In genomic region chr3:99170867-99171517, GRCh38 we compare ENCODE assay signal across 19 cellular contexts.
DNase-seq lines count a peak whose midpoint lies in the region; ATAC-seq and TF ChIP-seq lines count a peak whose summit lies in the region.
"Had no signal": no experiment of that assay in that cellular context is flagged by ENCODE, and none has a peak within 500 bp of the region (broad histone marks: within the 10 kb centered on the region; RNA-seq: fewer than 3 reads in every experiment).

No MANE protein-coding gene starts in this region.

- no peaks in the 10 kb centered on the region for H3K9me3 Mint-ChIP-seq in stimulated activated naive CD8-positive, alpha-beta T cell treated with anti-CD3 and anti-CD28 coated beads, Interleukin-15, amount 100 ng/mL, for 72 hours
- peaks cover 2% of the 10 kb centered on the region for H3K9me3 Mint-ChIP-seq in activated T-cell treated with anti-CD3 and anti-CD28 coated beads, Interleukin-2, amount 50 U/mL, for 24 hours

- no peak overlapping the region for H3K27ac Mint-ChIP-seq in stimulated activated naive CD8-positive, alpha-beta T cell treated with anti-CD3 and anti-CD28 coated beads, Interleukin-15, amount 100 ng/mL, for 72 hours
- no peak overlapping the region for H3K27ac Mint-ChIP-seq in activated T-cell treated with anti-CD3 and anti-CD28 coated beads, Interleukin-2, amount 50 U/mL, for 24 hours
- H3K27ac Mint-ChIP-seq: CD14-positive monocyte; CD4-positive, alpha-beta memory T cell had no signal

- H3K36me3 Mint-ChIP-seq in activated T-cell treated with anti-CD3 and anti-CD28 coated beads, Interleukin-2, amount 50 U/mL, for 24 hours (ENCODE audit: low read depth), result no peaks in the 10 kb centered on the region
- H3K36me3 Mint-ChIP-seq: CD14-positive monocyte; CD4-positive, alpha-beta memory T cell; IgD-negative memory B cell had no signal

- no peaks in the 10 kb centered on the region for H3K27me3 Mint-ChIP-seq in stimulated activated naive CD8-positive, alpha-beta T cell treated with anti-CD3 and anti-CD28 coated beads, Interleukin-15, amount 100 ng/mL, for 72 hours
- no peaks in the 10 kb centered on the region for H3K27me3 Mint-ChIP-seq in activated T-cell treated with anti-CD3 and anti-CD28 coated beads, Interleukin-2, amount 50 U/mL, for 24 hours
- H3K27me3 Mint-ChIP-seq: CD4-positive, alpha-beta memory T cell; IgD-negative memory B cell had no signal

- H3K4me3 ChIP-seq in upper lobe of left lung, result no peak overlapping the region
- H3K4me3 ChIP-seq: A549, BLaER1 had no signal

- H3K27ac ChIP-seq in upper lobe of left lung, result no peak overlapping the region
- H3K27ac ChIP-seq: 22Rv1, A549, BLaER1 had no signal

- H3K4me3 Mint-ChIP-seq in stimulated activated naive CD8-positive, alpha-beta T cell treated with anti-CD3 and anti-CD28 coated beads, Interleukin-15, amount 100 ng/mL, for 72 hours, result no peak overlapping the region
- H3K4me3 Mint-ChIP-seq in activated T-cell treated with anti-CD3 and anti-CD28 coated beads, Interleukin-2, amount 50 U/mL, for 24 hours, result no peak overlapping the region
- H3K4me3 Mint-ChIP-seq: CD14-positive monocyte; CD4-positive, alpha-beta memory T cell; IgD-negative memory B cell had no signal

- H3K4me1 Mint-ChIP-seq in stimulated activated naive CD8-positive, alpha-beta T cell treated with anti-CD3 and anti-CD28 coated beads, Interleukin-15, amount 100 ng/mL, for 72 hours, result no peaks in the 10 kb centered on the region
- no peaks in the 10 kb centered on the region for H3K4me1 Mint-ChIP-seq in activated T-cell treated with anti-CD3 and anti-CD28 coated beads, Interleukin-2, amount 50 U/mL, for 24 hours (ENCODE audit: low read depth)
- H3K4me1 Mint-ChIP-seq: CD14-positive monocyte; CD4-positive, alpha-beta memory T cell; IgD-negative memory B cell had no signal

- H3K36me3 ChIP-seq in upper lobe of left lung, result no peaks in the 10 kb centered on the region
- H3K36me3 ChIP-seq: BLaER1 had no signal

- 71 to 85% methylated on average over 6 of the region's 6 CpGs for WGBS in upper lobe of left lung, 2 donors

- TF ChIP-seq EP300 in upper lobe of left lung (IDR thresholded peaks at IDR 0.05), result no peak

- no peak for TF ChIP-seq CTCF in upper lobe of left lung (IDR thresholded peaks at IDR 0.05)

- TF ChIP-seq POLR2A in upper lobe of left lung (IDR thresholded peaks at IDR 0.05), result no peak

- no peaks in the 10 kb centered on the region for H3K4me1 ChIP-seq in upper lobe of left lung
- H3K4me1 ChIP-seq: A549, BLaER1 had no signal

- ATAC-seq in stimulated activated naive CD8-positive, alpha-beta T cell treated with anti-CD3 and anti-CD28 coated beads, Interleukin-15, amount 100 ng/mL, for 72 hours, result peak; percentile 46
- ATAC-seq in stimulated activated naive CD8-positive, alpha-beta T cell treated with anti-CD3 and anti-CD28 coated beads, Interleukin-15, Interleukin-2, amounts not matched to agents 100 U/mL and 50 U/mL, for 24 hours, result no peak
- ATAC-seq in upper lobe of left lung (ENCODE audit: low FRiP score in 2 of 2) (peak; percentile 31 to 44), GM19023 (IDR thresholded peaks at IDR 0.05; ENCODE audit: unreplicated experiment) (no peak)

- no peaks in the 10 kb centered on the region for H3K9me3 ChIP-seq in upper lobe of left lung
- H3K9me3 ChIP-seq: A549, BLaER1 had no signal

- no peaks in the 10 kb centered on the region for H3K27me3 ChIP-seq in upper lobe of left lung
- H3K27me3 ChIP-seq: BLaER1 had no signal

- no peak for DNase-seq in stimulated activated naive CD8-positive, alpha-beta T cell treated with anti-CD3 and anti-CD28 coated beads, Interleukin-15, amount 100 ng/mL, for 72 hours
- DNase-seq in stimulated activated naive CD8-positive, alpha-beta T cell treated with anti-CD3 and anti-CD28 coated beads, Interleukin-15, Interleukin-2, amounts not matched to agents 100 U/mL and 50 U/mL, for 24 hours, result no peak
- peak; percentile 49 for DNase-seq in mesenteric fat pad (ENCODE audit: low spot score)
- DNase-seq in upper lobe of left lung, result no peak
- no peak for DNase-seq in activated T-cell treated with anti-CD3 and anti-CD28 coated beads, Interleukin-2, amount 50 U/mL, for 24 hours
- no peak for DNase-seq in activated CD8-positive, alpha-beta memory T cell treated with anti-CD3 and anti-CD28 coated beads, Interleukin-2, amount 50 U/mL, for 48 hours
- DNase-seq: AML-193; CD4-positive, alpha-beta memory T cell; DMS153; DMS79; GDM1; GOT3; H7 had no signal

Comparison
In these comparisons a context has a peak if more than half of its experiments do, and no peak if none do; other contexts are left out.
1. ATAC-seq: peak in stimulated activated naive CD8-positive, alpha-beta T cell treated with anti-CD3 and anti-CD28 coated beads, Interleukin-15, amount 100 ng/mL, for 72 hours (single experiment) and upper lobe of left lung (2 of 2); none in stimulated activated naive CD8-positive, alpha-beta T cell treated with anti-CD3 and anti-CD28 coated beads, Interleukin-15, Interleukin-2, amounts not matched to agents 100 U/mL and 50 U/mL, for 24 hours (single experiment) and GM19023 (single experiment).